ENCODE assay signal across 27 cellular contexts in the genomic region with DNA sequence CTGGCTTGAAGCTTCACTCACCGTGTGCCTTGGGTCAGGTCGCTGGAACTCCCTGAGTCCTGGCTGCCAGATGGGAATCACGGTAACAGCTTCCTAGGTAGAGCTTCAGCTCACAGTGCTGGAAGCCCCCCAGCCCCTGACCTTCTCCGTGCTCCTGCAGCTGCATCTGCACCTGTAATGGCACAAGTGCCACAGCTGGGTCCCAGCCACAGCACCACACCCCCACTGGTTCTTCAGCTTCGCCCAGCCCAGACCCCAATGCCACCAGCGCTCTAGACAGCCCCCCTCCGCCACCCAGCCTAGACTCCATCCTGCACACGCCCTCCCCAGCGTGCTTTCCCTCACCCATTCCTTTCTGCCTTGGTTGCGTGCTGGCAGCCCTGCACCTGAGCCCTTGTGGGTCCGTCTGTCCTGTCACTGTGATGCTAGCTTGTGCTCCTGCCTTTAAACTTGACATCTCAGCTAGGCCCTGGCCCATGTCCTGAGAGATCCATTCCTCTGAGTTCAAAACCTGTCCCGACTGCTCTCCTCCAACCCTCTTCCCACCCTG. TPM values are rescaled to one million over a fixed set of nuclear protein-coding genes. Genes with fewer than 3 reads are reported as not detected.
DNase-seq lines count a peak whose midpoint lies in the region; ATAC-seq and TF ChIP-seq lines count a peak whose summit lies in the region.
"Had no signal": no experiment of that assay in that cellular context is flagged by ENCODE, and none has a peak within 500 bp of the region (broad histone marks: within the 10 kb centered on the region; RNA-seq: fewer than 3 reads in every experiment).

No MANE protein-coding gene starts in this region.

- TF ChIP-seq CTCF in Caco-2 (IDR thresholded peaks at IDR 0.05; ENCODE audit: insufficient read depth in 1 of 2, low read depth in 1 of 2, low read length in 1 of 2, severe bottlenecking in 1 of 2, unreplicated experiment in 1 of 2) (no peak), osteocyte (IDR thresholded peaks at IDR 0.05) (no peak)

- ATAC-seq in activated T-helper 17 cell treated with anti-CD3 and anti-CD28 coated beads, Interleukin-2, amount 50 U/mL, for 72 hours (replicated peaks), result no peak
- ATAC-seq: left lobe of liver; naive thymus-derived CD8-positive, alpha-beta T cell had no signal

- DNase-seq in Caco-2 (no peak), osteocyte (ENCODE audit: extremely low spot score, unreplicated experiment) (peak; percentile 76), HPDE6-E6E7 (ENCODE audit: extremely low spot score) (no peak)
- DNase-seq in stimulated activated CD4-positive, alpha-beta T cell treated with anti-CD3 and anti-CD28 coated beads, Interleukin-2, amount 100 ng/mL, for 48 hours, result no peak
- DNase-seq in stimulated activated CD4-positive, alpha-beta T cell treated with anti-CD3 and anti-CD28 coated beads, Interleukin-4, amount 100 ng/mL, for 1 hour, result no peak
- DNase-seq: activated CD4-positive, alpha-beta T cell treated with anti-CD3 and anti-CD28 coated beads for 4 hours; activated gamma-delta T cell treated with Interleukin-2 at 50 U/mL for 16 hours; CD4-positive, alpha-beta T cell; central memory CD4-positive, alpha-beta T cell; immature natural killer cell; naive thymus-derived CD8-positive, alpha-beta T cell; NCI-H1092; NCI-H1930; NCI-H2227 treated with DMSO at 0.1 percent for 48 hours; NCI-H774; OCI-M1; Right ventricle myocardium superior; sigmoid colon; uterus had no signal

- H3K36me3 Mint-ChIP-seq in Caco-2 (ENCODE audit: insufficient read depth, unreplicated experiment) (peaks cover 16% of the 10 kb centered on the region), osteocyte (ENCODE audit: unreplicated experiment) (peaks cover 13% of the 10 kb centered on the region)
- H3K36me3 Mint-ChIP-seq in activated T-helper 17 cell treated with anti-CD3 and anti-CD28 coated beads, Interleukin-2, amount 50 U/mL, for 72 hours (ENCODE audit: low read depth), result peaks cover 46% of the 10 kb centered on the region

- no peak overlapping the region for H3K4me3 ChIP-seq in Caco-2 (ENCODE audit: low read depth, low read length)
- H3K4me3 ChIP-seq: ascending aorta, sigmoid colon, uterus had no signal

- H3K4me1 Mint-ChIP-seq in Caco-2 (ENCODE audit: low read depth, unreplicated experiment) (no peaks in the 10 kb centered on the region), osteocyte (ENCODE audit: unreplicated experiment) (peaks cover 6% of the 10 kb centered on the region)
- no peaks in the 10 kb centered on the region for H3K4me1 Mint-ChIP-seq in activated T-helper 17 cell treated with anti-CD3 and anti-CD28 coated beads, Interleukin-2, amount 50 U/mL, for 72 hours

- peak; percentile 3 for TF ChIP-seq POLR2A in GM19193 (IDR thresholded peaks at IDR 0.05; ENCODE audit: extremely low read depth, insufficient read depth, insufficient read length)

- no TSS peak for BruUV-seq in Caco-2 (replicated peaks; lab: Mats Ljungman, UMichigan)

- POLR2A ChIA-PET in Caco-2 (lab: Charles Lee), result no interaction called here

- peak overlapping the region; percentile 49 for H3K27ac Mint-ChIP-seq in Caco-2 (ENCODE audit: unreplicated experiment)
- H3K27ac Mint-ChIP-seq in activated T-helper 17 cell treated with anti-CD3 and anti-CD28 coated beads, Interleukin-2, amount 50 U/mL, for 72 hours, result peak overlapping the region; percentile 74
- H3K27ac Mint-ChIP-seq in osteocyte (ENCODE audit: unreplicated experiment), result no peak overlapping the region
- H3K27ac Mint-ChIP-seq: CD4-positive, alpha-beta T cell had no signal

- intact Hi-C loops in Caco-2 (cut with micrococcal nuclease; ENCODE audit: unreplicated experiment), result no loop called here

- CTCF ChIA-PET in Caco-2 (lab: Charles Lee), result no interaction called here

- H3K4me3 Mint-ChIP-seq in Caco-2 (ENCODE audit: unreplicated experiment) (no peak overlapping the region), osteocyte (ENCODE audit: unreplicated experiment) (no peak overlapping the region)
- no peak overlapping the region for H3K4me3 Mint-ChIP-seq in activated T-helper 17 cell treated with anti-CD3 and anti-CD28 coated beads, Interleukin-2, amount 50 U/mL, for 72 hours
- H3K4me3 Mint-ChIP-seq: CD4-positive, alpha-beta T cell; immature natural killer cell; naive thymus-derived CD8-positive, alpha-beta T cell had no signal

- no peaks in the 10 kb centered on the region for H3K27me3 ChIP-seq in Caco-2 (replicated peaks; ENCODE audit: control insufficient read depth, insufficient read depth, low read length)
- H3K27me3 ChIP-seq: ascending aorta, sigmoid colon, uterus had no signal

- H3K27me3 Mint-ChIP-seq in Caco-2 (ENCODE audit: insufficient read depth, unreplicated experiment) (no peaks in the 10 kb centered on the region), osteocyte (ENCODE audit: unreplicated experiment) (no peaks in the 10 kb centered on the region)
- no peaks in the 10 kb centered on the region for H3K27me3 Mint-ChIP-seq in activated T-helper 17 cell treated with anti-CD3 and anti-CD28 coated beads, Interleukin-2, amount 50 U/mL, for 72 hours
- H3K27me3 Mint-ChIP-seq: CD4-positive, alpha-beta T cell; naive thymus-derived CD8-positive, alpha-beta T cell had no signal

- no peaks in the 10 kb centered on the region for H3K9me3 ChIP-seq in Caco-2
- H3K9me3 ChIP-seq: ascending aorta, sigmoid colon, uterus had no signal

- no peaks in the 10 kb centered on the region for H3K4me1 ChIP-seq in Caco-2
- H3K4me1 ChIP-seq: ascending aorta, parathyroid adenoma, sigmoid colon, uterus had no signal

- no peaks in the 10 kb centered on the region for H3K36me3 ChIP-seq in Caco-2 (ENCODE audit: control insufficient read depth, insufficient read depth, low read length)
- H3K36me3 ChIP-seq: ascending aorta, sigmoid colon, uterus had no signal

- H3K9me3 Mint-ChIP-seq in Caco-2 (ENCODE audit: unreplicated experiment), result no peaks in the 10 kb centered on the region
- H3K9me3 Mint-ChIP-seq in activated T-helper 17 cell treated with anti-CD3 and anti-CD28 coated beads, Interleukin-2, amount 50 U/mL, for 72 hours, result no peaks in the 10 kb centered on the region
- no peaks in the 10 kb centered on the region for H3K9me3 Mint-ChIP-seq in osteocyte (ENCODE audit: unreplicated experiment)
- H3K9me3 Mint-ChIP-seq: CD4-positive, alpha-beta T cell; immature natural killer cell; naive thymus-derived CD8-positive, alpha-beta T cell had no signal

RNA-seq across cellular contexts. Expression of gene ESPNL, which starts 7.6 kb away (rescaled TPM):
- total RNA-seq in Caco-2 (2022) (not detected in 2 replicates), osteocyte (not detected in 2 replicates)
- 1 to 10 TPM in 1 of 2 donors, under 1 TPM in 1; 0.39 to 1.0 TPM for total RNA-seq in activated T-helper 17 cell treated with anti-CD3 and anti-CD28 coated beads, Interleukin-2, amount 50 U/mL, for 72 hours
- total RNA-seq: ascending aorta; CD4-positive, alpha-beta T cell; dermis microvascular lymphatic vessel endothelial cell; endothelial cell of umbilical vein; Right ventricle myocardium superior had no signal

RNA-seq across cellular contexts. Expression of gene SCLY, which starts 31.8 kb away (rescaled TPM):
- total RNA-seq in Caco-2 (2022), result 21.2 and 21.7 TPM in 2 replicates
- total RNA-seq in activated T-helper 17 cell treated with anti-CD3 and anti-CD28 coated beads, Interleukin-2, amount 50 U/mL, for 72 hours, result 10 to 100 TPM; 56.2 to 57.1 TPM
- total RNA-seq in osteocyte, result 22.1 and 22.5 TPM in 2 replicates

RNA-seq across cellular contexts. Expression of gene KLHL30, which starts 45.9 kb away (rescaled TPM):
- total RNA-seq in Caco-2 (2022) (0.26 and 0.36 TPM in 2 replicates), osteocyte (1.0 and 1.2 TPM in 2 replicates)
- not detected for total RNA-seq in activated T-helper 17 cell treated with anti-CD3 and anti-CD28 coated beads, Interleukin-2, amount 50 U/mL, for 72 hours
- total RNA-seq: CD4-positive, alpha-beta T cell; dermis microvascular lymphatic vessel endothelial cell; endothelial cell of umbilical vein; naive thymus-derived CD8-positive, alpha-beta T cell; temporal lobe had no signal
